ENCODE assay signal across 8 cellular contexts in the genomic region with DNA sequence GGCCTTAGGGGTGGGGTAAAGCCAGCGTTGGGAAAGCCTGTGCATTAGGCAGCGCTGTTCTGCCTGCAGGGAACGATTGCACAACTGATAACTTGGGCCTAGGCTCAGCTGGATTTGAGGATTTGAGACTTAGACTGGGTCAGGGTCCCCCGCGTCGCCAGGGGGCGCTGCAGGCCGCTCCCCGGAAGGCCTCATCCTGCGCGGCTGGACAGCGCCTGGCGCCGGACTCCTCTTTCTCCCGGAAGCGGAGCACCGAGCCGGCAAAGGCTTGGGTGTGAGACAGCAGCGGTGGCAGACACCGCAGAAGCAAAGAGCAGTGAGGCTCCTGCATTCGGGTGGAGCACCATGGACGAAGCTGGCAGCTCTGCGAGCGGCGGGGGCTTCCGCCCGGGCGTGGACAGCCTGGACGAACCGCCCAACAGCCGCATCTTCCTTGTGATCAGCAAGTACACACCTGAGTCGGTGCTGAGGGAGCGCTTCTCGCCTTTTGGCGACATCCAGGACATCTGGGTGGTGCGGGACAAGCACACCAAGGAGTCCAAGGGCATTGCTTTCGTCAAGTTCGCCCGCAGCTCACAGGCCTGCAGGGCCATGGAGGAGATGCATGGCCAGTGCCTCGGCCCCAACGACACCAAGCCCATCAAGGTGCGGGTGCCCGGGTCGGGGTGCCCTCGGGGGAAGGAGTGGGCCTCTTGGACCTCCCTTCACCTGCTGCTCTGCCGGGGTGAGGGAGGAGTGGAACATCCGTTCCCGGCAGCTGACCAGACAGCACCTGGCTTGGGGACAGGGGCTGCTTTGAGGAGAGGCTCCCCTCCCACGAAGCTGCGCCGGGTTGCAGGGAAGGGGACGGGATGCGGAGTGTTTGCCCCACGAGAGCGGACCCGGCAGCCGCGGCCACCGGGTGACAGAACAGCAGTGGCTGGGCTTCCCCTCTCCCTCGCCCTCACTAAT. TPM values are rescaled to one million over a fixed set of nuclear protein-coding genes. Genes with fewer than 3 reads are reported as not detected.
DNase-seq lines count a peak whose midpoint lies in the region; ATAC-seq and TF ChIP-seq lines count a peak whose summit lies in the region.

A gene with protein sequence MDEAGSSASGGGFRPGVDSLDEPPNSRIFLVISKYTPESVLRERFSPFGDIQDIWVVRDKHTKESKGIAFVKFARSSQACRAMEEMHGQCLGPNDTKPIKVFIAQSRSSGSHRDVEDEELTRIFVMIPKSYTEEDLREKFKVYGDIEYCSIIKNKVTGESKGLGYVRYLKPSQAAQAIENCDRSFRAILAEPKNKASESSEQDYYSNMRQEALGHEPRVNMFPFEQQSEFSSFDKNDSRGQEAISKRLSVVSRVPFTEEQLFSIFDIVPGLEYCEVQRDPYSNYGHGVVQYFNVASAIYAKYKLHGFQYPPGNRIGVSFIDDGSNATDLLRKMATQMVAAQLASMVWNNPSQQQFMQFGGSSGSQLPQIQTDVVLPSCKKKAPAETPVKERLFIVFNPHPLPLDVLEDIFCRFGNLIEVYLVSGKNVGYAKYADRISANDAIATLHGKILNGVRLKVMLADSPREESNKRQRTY (plus strand): TSS at position 236 of the 951 bp plus-strand sequence. CDS start 110 bp downstream, at position 346.

- ATAC-seq in GM19452 (IDR thresholded peaks at IDR 0.05; ENCODE audit: unreplicated experiment): peak; percentile 90
- ATAC-seq in activated CD8-positive, alpha-beta T cell treated with anti-CD3 and anti-CD28 coated beads for 36 hours: peak; percentile 94

- H3K9me3 Mint-ChIP-seq in activated CD8-positive, alpha-beta T cell treated with anti-CD3 and anti-CD28 coated beads for 36 hours: no peaks in the 10 kb centered on the region

- peak within 1 kb of the TSS; percentile 93 for H3K4me3 Mint-ChIP-seq in activated CD8-positive, alpha-beta T cell treated with anti-CD3 and anti-CD28 coated beads for 36 hours

- DNase-seq in CMK (ENCODE audit: low read depth) (peak; percentile 85), HK-2 (ENCODE audit: unreplicated experiment) (peak; percentile 94), NCI-H82 treated with DMSO at 0.1 percent for 48 hours (lab: John Stamatoyannopoulos, UW; ENCODE audit: unreplicated experiment) (peak; percentile 74), lung microvascular endothelial cell (ENCODE audit: low read depth in 2 of 2) (peak; percentile 91)
- peak; percentile 92 for DNase-seq in activated CD8-positive, alpha-beta T cell treated with anti-CD3 and anti-CD28 coated beads for 36 hours
- DNase-seq in effector CD4-positive, alpha-beta T cell: peak; percentile 71
- DNase-seq in stimulated activated CD4-positive, alpha-beta T cell treated with anti-CD3 and anti-CD28 coated beads, TNF-alpha, amount 100 ng/mL, for 48 hours (ENCODE audit: low read depth in 3 of 3): peak; percentile 73 to 83 (median 74)

- peaks cover 29% of the 10 kb centered on the region for H3K4me1 Mint-ChIP-seq in activated CD8-positive, alpha-beta T cell treated with anti-CD3 and anti-CD28 coated beads for 36 hours (ENCODE audit: low read depth)

- H3K27me3 Mint-ChIP-seq in activated CD8-positive, alpha-beta T cell treated with anti-CD3 and anti-CD28 coated beads for 36 hours: no peaks in the 10 kb centered on the region

- peaks cover 4% of the 10 kb centered on the region for H3K36me3 Mint-ChIP-seq in activated CD8-positive, alpha-beta T cell treated with anti-CD3 and anti-CD28 coated beads for 36 hours (ENCODE audit: low read depth)

- CTCF ChIA-PET in activated CD8-positive, alpha-beta T cell treated with anti-CD3 and anti-CD28 coated beads for 36 hours (lab: Charles Lee): interaction anchor here (0.5 to 3.5 kb wide), 46 partner anchors 9 to 588 kb away, joined by 3 to 34 read pairs (median 4); a partner anchor contains a TSS

- peak within 1 kb of the TSS; percentile 77 for H3K27ac Mint-ChIP-seq in activated CD8-positive, alpha-beta T cell treated with anti-CD3 and anti-CD28 coated beads for 36 hours

- intact Hi-C loops in activated CD8-positive, alpha-beta T cell treated with anti-CD3 and anti-CD28 coated beads for 36 hours (cut with micrococcal nuclease): no loop called here

- POLR2A ChIA-PET in activated CD8-positive, alpha-beta T cell treated with anti-CD3 and anti-CD28 coated beads for 36 hours (lab: Charles Lee): interaction anchor here (0.5 to 3.1 kb wide), 4 partner anchors 9 to 301 kb away, joined by 3 to 13 read pairs (median 5); no protein-coding TSS in a partner anchor

- TF ChIP-seq CTCF in activated CD8-positive, alpha-beta T cell treated with anti-CD3 and anti-CD28 coated beads for 36 hours (IDR thresholded peaks at IDR 0.05): peak; percentile 96

RNA-seq across cellular contexts. Expression of the gene that starts here (rescaled TPM):
- total RNA-seq in activated CD8-positive, alpha-beta T cell treated with anti-CD3 and anti-CD28 coated beads for 36 hours: 10 to 100 TPM in 1 of 2 experiments, 1 to 10 TPM in 1; 9.0 to 10.6 TPM
- 15.9 and 20.6 TPM in 2 replicates for total RNA-seq in lung microvascular endothelial cell

Comparison
In these comparisons a context has a peak if more than half of its experiments do, and no peak if none do; other contexts are left out.
1. Peak in every context shown above with its lines: DNase-seq and ATAC-seq.